In the genomic region with DNA sequence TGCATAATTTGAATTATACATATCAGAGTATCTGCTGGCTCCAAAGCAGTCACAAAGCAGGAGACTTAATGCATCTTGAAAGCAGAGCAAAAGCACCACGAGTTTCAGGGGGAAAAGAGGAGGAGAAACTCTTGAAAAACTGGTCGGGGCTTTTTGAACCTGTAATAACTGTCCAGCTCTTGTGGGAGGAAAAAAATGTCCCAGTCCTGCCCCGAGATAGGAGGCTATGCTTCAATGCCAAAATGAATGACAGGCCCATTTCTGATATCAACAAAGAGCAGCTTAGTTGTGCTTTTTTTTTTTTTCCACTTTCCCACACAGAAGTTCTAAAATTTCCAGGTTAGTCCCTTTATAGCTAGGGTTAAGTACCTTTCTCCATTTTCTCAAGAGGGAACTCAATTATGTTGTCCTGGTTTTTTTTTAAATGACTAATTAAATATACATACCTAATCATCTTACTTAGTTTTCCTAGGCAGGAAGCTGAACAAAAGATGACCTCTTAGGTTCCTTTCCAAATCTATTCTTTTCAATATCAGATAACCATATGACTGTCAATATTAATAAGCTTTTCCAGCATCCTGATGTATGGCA, we compare ENCODE assay signal across 12 cellular contexts.
DNase-seq lines count a peak whose midpoint lies in the region; ATAC-seq, FAIRE-seq and TF ChIP-seq lines count a peak whose summit lies in the region.
"Had no signal": no experiment of that assay in that cellular context is flagged by ENCODE, and none has a peak within 500 bp of the region (broad histone marks: within the 10 kb centered on the region; RNA-seq: fewer than 3 reads in every experiment).

No MANE protein-coding gene starts in this region.

- H3K4me1 ChIP-seq in ascending aorta (peaks cover 0 to 4% of the 10 kb centered on the region in 2 donors), prostate gland (replicated peaks) (peaks cover 2% of the 10 kb centered on the region)

- no peak overlapping the region for H3K4me3 ChIP-seq in ascending aorta
- H3K4me3 ChIP-seq in prostate gland: no peak overlapping the region

- H3K36me3 ChIP-seq in ascending aorta: no peaks in the 10 kb centered on the region
- no peaks in the 10 kb centered on the region for H3K36me3 ChIP-seq in prostate gland
- H3K36me3 ChIP-seq: tibial artery had no signal

- H3K9me3 ChIP-seq in ascending aorta (no peaks in the 10 kb centered on the region), prostate gland (no peaks in the 10 kb centered on the region)
- H3K9me3 ChIP-seq: tibial artery had no signal

- WGBS in prostate gland: 37% methylated on average over 3 of the region's 3 CpGs

- no peaks in the 10 kb centered on the region for H3K27me3 ChIP-seq in ascending aorta
- H3K27me3 ChIP-seq in prostate gland (replicated peaks; ENCODE audit: insufficient read depth): no peaks in the 10 kb centered on the region
- H3K27me3 ChIP-seq: tibial artery had no signal

- ATAC-seq in HG02970 (IDR thresholded peaks at IDR 0.05; ENCODE audit: low FRiP score, unreplicated experiment): peak; percentile 51

- TF ChIP-seq POLR2A in prostate gland (IDR thresholded peaks at IDR 0.05): no peak

- no peak for TF ChIP-seq CTCF in ascending aorta (IDR thresholded peaks at IDR 0.05)
- TF ChIP-seq CTCF in prostate gland (IDR thresholded peaks at IDR 0.05): no peak

- H3K27ac ChIP-seq in ascending aorta (peak overlapping the region; percentile 3 to 46), prostate gland (peak overlapping the region; percentile 45 to 47)

- intact Hi-C loops in ascending aorta (cut with DNase I) (no loop called here), prostate gland (cut with DNase I) (no loop called here)

- FAIRE-seq in GM18507 (lab: Jason Lieb, UNC): peak; percentile 59

- DNase-seq in GM18507 (ENCODE audit: extremely low spot score, insufficient read length, low read depth) (no peak), ascending aorta (ENCODE audit: low spot score in 2 of 2) (no peak), prostate gland (ENCODE audit: low spot score) (no peak), NCI-H2171 (lab: John Stamatoyannopoulos, UW) (no peak), NCI-H82 (lab: John Stamatoyannopoulos, UW) (no peak)
- DNase-seq in activated naive CD4-positive, alpha-beta T cell treated with anti-CD3 and anti-CD28 coated beads, Interleukin-2, amount 50 U/mL, for 16 hours: no peak
- no peak for DNase-seq in stimulated activated CD4-positive, alpha-beta T cell treated with anti-CD3 and anti-CD28 coated beads, Interleukin-1b, Interleukin-23, amount 100 ng/mL, for 48 hours
- DNase-seq: activated T-cell treated with anti-CD3 and anti-CD28 coated beads, Interleukin-2, amount 50 U/mL, for 48 hours; GOT3; SIG-M5; tibial artery had no signal
